ENCODE assay signal across 7 cellular contexts in genomic region chr4:88033309-88033708, GRCh38. TPM values are rescaled to one million over a fixed set of nuclear protein-coding genes. Genes with fewer than 3 reads are reported as not detected.
DNase-seq lines count a peak whose midpoint lies in the region; ATAC-seq and TF ChIP-seq lines count a peak whose summit lies in the region.

No MANE protein-coding gene starts in this region.

- H3K4me1 ChIP-seq in endodermal cell (ENCODE audit: control insufficient read depth, insufficient read depth, low read length) = no peaks in the 10 kb centered on the region
- H3K4me1 ChIP-seq in mucosa of descending colon (ENCODE audit: low read depth) = no peaks in the 10 kb centered on the region

- DNase-seq in Daoy (ENCODE audit: low read depth) (peak; percentile 37), T1000 (lab: John Stamatoyannopoulos, UW) (peak; percentile 18), endodermal cell (peak; percentile 64), mucosa of descending colon (peak in 1 of 3 donors; percentile 75), omental fat pad (ENCODE audit: low spot score) (no peak)

- TF ChIP-seq CTCF in LNCAP (IDR thresholded peaks at IDR 0.05) (peak; percentile 73), endodermal cell (conservative IDR thresholded peaks at IDR 0.05) (peak; percentile 83), mucosa of descending colon (IDR thresholded peaks at IDR 0.05) (peak; percentile 49), omental fat pad (IDR thresholded peaks at IDR 0.05) (peak in 1 of 3 donors; percentile 20)

- H3K27me3 Mint-ChIP-seq in endodermal cell (ENCODE audit: insufficient read depth) = no peaks in the 10 kb centered on the region

- H3K36me3 ChIP-seq in endodermal cell (ENCODE audit: control insufficient read depth, insufficient read depth, low read length) (peaks cover 59% of the 10 kb centered on the region), mucosa of descending colon (ENCODE audit: low read depth) (no peaks in the 10 kb centered on the region)

- no peak overlapping the region for H3K4me3 Mint-ChIP-seq in endodermal cell

- H3K4me1 Mint-ChIP-seq in endodermal cell = peaks cover under 1% of the 10 kb centered on the region

- H3K27me3 ChIP-seq in endodermal cell (ENCODE audit: control insufficient read depth, insufficient read depth, low read length, poor library complexity, severe bottlenecking) = no peaks in the 10 kb centered on the region

- ATAC-seq in GM21367 (IDR thresholded peaks at IDR 0.05; ENCODE audit: unreplicated experiment) (peak; percentile 65), mucosa of descending colon (peak; percentile 79), omental fat pad (ENCODE audit: low FRiP score) (no peak)

- H3K9me3 Mint-ChIP-seq in endodermal cell = no peaks in the 10 kb centered on the region

- no peak overlapping the region for H3K9ac ChIP-seq in endodermal cell (ENCODE audit: extremely low read depth, low read length, poor library complexity, severe bottlenecking)

- intact Hi-C loops in mucosa of descending colon (cut with DNase I, micrococcal nuclease) = loop anchor here in 1 of 2 donors (5.0 kb wide), 1 partner anchor 179 kb away; no protein-coding TSS in a partner anchor

- H3K27ac Mint-ChIP-seq in endodermal cell = no peak overlapping the region

- no peak overlapping the region for H3K27ac ChIP-seq in endodermal cell (ENCODE audit: low read depth, low read length)

- no peak overlapping the region for H3K4me3 ChIP-seq in endodermal cell (ENCODE audit: low read length)
- H3K4me3 ChIP-seq in mucosa of descending colon = no peak overlapping the region

- H3K9me3 ChIP-seq in endodermal cell (ENCODE audit: control insufficient read depth, low read length) (no peaks in the 10 kb centered on the region), mucosa of descending colon (no peaks in the 10 kb centered on the region)

- H3K36me3 Mint-ChIP-seq in endodermal cell (ENCODE audit: low read depth) = peaks cover 58% of the 10 kb centered on the region

RNA-seq across cellular contexts. Expression of gene PKD2, which starts 25.9 kb away (rescaled TPM):
- 9.2 and 9.7 TPM in 2 replicates for total RNA-seq in Daoy (2014; rRNA removed; shearing (Covaris generic))
- total RNA-seq in endodermal cell (10 to 100 TPM; 31.4 to 34.2 TPM), mucosa of descending colon (10 to 100 TPM in 1 of 3 donors, 1 to 10 TPM in 2; 7.0 to 53.3 (median 7.4) TPM), omental fat pad (100 to 1,000 TPM in 1 of 4 donors, 10 to 100 TPM in 3; 66.5 to 130 (median 88.6) TPM)
- 20.2 TPM for polyA plus RNA-seq in endodermal cell (2013, experiment 1 of 2)
- 19.8 TPM for polyA plus RNA-seq in endodermal cell (2013, experiment 2 of 2)

RNA-seq across cellular contexts. Expression of gene SPP1, which starts 57.8 kb away (rescaled TPM):
- total RNA-seq in Daoy (2014; rRNA removed; shearing (Covaris generic)) = 2.3 and 11.0 TPM in 2 replicates
- total RNA-seq in endodermal cell (1 to 10 TPM in 1 of 2 donors, under 1 TPM in 1; 0.31 to 8.8 TPM), mucosa of descending colon (10 to 100 TPM in 1 of 3 donors, 1 to 10 TPM in 2; 1.4 to 27.6 (median 3.0) TPM), omental fat pad (1,000 to 10,000 TPM in 1 of 4 donors, 10 to 100 TPM in 1, 1 to 10 TPM in 2; 7.9 to 1,073 (median 45.8) TPM)
- polyA plus RNA-seq in endodermal cell (2013, experiment 1 of 2) = 17.8 TPM
- 27.3 TPM for polyA plus RNA-seq in endodermal cell (2013, experiment 2 of 2)
